Comparison of ENCODE assay signal across 20 cellular contexts in the genomic region with DNA sequence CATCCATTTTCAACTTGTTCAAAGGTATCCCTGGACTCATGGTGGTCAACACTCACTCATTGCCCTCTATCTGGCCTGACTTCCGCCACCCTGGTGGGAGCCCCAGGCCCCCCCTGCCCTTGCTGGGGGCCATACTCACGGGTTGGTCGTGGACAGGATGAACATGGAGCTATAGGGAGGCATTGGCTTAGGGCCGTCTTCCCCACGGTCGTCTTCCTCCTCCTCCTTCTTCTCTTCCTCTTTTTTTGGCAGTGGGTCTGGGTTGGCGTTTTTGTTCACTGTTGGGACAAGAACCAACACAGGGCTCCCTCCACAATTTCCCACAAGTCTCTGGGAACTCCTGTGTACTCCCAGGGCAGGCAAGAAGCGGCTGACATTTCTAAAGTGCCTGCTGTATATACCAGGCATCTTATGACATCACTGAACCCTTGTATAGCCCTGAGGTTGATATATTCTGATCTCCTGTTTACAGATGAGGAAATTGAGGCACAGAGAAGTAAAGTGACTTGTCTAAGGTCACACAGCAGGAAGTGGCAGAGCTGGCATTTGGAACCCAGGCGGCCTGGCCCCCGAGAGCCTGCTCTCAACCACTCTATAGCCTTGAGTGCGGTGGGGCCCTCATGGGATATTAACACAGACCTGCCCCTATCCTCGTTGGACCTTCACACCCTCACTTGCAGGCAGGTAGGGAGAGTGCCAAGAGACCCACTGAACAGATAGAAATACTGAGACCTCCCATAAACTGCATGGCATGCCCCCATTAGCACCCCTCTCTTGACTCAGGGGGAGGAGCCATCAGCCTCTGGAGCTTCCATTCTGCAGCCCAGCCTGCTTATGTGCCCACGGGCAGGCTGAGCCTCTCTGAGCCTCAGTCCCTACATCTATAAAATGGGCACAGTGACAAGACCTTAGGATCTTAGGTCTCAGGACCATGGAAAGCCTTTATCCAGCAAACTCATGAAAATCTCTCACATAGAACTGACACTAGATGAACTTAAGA.
"Had no signal": no experiment of that assay in that cellular context is flagged by ENCODE, and none has a peak within 500 bp of the region (broad histone marks: within the 10 kb centered on the region; RNA-seq: fewer than 3 reads in every experiment).

No MANE protein-coding gene starts in this region.

- FAIRE-seq: astrocyte, endometrium, urothelium cell line had no signal

- H3K9me3 ChIP-seq: breast epithelium, left lung, spleen had no signal

- H3K4me1 ChIP-seq: breast epithelium, left lung, spleen had no signal

- H3K36me3 ChIP-seq: breast epithelium, left lung, spleen had no signal

- H3K4me3 ChIP-seq: breast epithelium, coronary artery, left lung, spleen had no signal

- DNase-seq: activated CD4-positive, alpha-beta T cell treated with anti-CD3 and anti-CD28 coated beads, Interleukin-2, amount 10 ng/mL, durations not matched to agents 7 days and 5 days; activated CD8-positive, alpha-beta T cell treated with anti-CD3 and anti-CD28 coated beads, Interleukin-2, amount 10 ng/mL, durations not matched to agents 7 days and 5 days; activated naive CD4-positive, alpha-beta T cell treated with anti-CD3 and anti-CD28 coated beads, Interleukin-2, amount 10 ng/mL, durations not matched to agents 7 days and 5 days; activated naive CD8-positive, alpha-beta T cell treated with anti-CD3 and anti-CD28 coated beads, Interleukin-2, amount 50 U/mL, for 24 hours; activated T-cell treated with anti-CD3 and anti-CD28 coated beads, Interleukin-2, amount 50 U/mL, for 24 hours; erythroblast; foreskin melanocyte; hypothalamus; islet precursor cell; left lung; mammary epithelial cell; occipital lobe; spleen; stimulated activated naive B cell treated with anti-CD40 and anti-IgM and Interleukin-4, amounts not matched to agents 10 μg/mL and 1 μg/mL and 100 μg/mL, for 72 hours; T1000 had no signal
